In genomic region chr21:33542640-33543504, GRCh38 we compare ENCODE assay signal across 1 cellular context.
TF ChIP-seq lines count a peak whose summit lies in the region.

Gene SON, plus strand, starts transcription at chr21:33543038. Its CDS starts 55 bp downstream, at chr21:33543093.

TF ChIP-seq in HEK293, 187 proteins besides CTCF, POLR2A, EP300 and RAD21 (continued from another document):
- TF ChIP-seq, protein P1, sequence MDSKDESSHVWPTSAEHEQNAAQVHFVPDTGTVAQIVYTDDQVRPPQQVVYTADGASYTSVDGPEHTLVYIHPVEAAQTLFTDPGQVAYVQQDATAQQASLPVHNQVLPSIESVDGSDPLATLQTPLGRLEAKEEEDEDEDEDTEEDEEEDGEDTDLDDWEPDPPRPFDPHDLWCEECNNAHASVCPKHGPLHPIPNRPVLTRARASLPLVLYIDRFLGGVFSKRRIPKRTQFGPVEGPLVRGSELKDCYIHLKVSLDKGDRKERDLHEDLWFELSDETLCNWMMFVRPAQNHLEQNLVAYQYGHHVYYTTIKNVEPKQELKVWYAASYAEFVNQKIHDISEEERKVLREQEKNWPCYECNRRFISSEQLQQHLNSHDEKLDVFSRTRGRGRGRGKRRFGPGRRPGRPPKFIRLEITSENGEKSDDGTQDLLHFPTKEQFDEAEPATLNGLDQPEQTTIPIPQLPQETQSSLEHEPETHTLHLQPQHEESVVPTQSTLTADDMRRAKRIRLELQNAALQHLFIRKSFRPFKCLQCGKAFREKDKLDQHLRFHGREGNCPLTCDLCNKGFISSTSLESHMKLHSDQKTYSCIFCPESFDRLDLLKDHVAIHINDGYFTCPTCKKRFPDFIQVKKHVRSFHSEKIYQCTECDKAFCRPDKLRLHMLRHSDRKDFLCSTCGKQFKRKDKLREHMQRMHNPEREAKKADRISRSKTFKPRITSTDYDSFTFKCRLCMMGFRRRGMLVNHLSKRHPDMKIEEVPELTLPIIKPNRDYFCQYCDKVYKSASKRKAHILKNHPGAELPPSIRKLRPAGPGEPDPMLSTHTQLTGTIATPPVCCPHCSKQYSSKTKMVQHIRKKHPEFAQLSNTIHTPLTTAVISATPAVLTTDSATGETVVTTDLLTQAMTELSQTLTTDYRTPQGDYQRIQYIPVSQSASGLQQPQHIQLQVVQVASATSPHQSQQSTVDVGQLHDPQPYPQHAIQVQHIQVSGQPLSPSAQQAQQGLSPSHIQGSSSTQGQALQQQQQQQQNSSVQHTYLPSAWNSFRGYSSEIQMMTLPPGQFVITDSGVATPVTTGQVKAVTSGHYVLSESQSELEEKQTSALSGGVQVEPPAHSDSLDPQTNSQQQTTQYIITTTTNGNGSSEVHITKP (tag by site-specific recombination; IDR thresholded peaks at IDR 0.05) = peak; percentile 42; the same call in 1 of the 2 replicates
- TF ChIP-seq OSR2 (tag by site-specific recombination; IDR thresholded peaks at IDR 0.05) = peak; percentile 35; the same call in 1 of the 2 replicates
- TF ChIP-seq ZNF404 (tag by site-specific recombination; IDR thresholded peaks at IDR 0.05) = no peak
- TF ChIP-seq EGR2 (tag by site-specific recombination; IDR thresholded peaks at IDR 0.05; ENCODE audit: low read depth) = no peak; the same call in 1 of the 2 replicates
- TF ChIP-seq, protein P2, sequence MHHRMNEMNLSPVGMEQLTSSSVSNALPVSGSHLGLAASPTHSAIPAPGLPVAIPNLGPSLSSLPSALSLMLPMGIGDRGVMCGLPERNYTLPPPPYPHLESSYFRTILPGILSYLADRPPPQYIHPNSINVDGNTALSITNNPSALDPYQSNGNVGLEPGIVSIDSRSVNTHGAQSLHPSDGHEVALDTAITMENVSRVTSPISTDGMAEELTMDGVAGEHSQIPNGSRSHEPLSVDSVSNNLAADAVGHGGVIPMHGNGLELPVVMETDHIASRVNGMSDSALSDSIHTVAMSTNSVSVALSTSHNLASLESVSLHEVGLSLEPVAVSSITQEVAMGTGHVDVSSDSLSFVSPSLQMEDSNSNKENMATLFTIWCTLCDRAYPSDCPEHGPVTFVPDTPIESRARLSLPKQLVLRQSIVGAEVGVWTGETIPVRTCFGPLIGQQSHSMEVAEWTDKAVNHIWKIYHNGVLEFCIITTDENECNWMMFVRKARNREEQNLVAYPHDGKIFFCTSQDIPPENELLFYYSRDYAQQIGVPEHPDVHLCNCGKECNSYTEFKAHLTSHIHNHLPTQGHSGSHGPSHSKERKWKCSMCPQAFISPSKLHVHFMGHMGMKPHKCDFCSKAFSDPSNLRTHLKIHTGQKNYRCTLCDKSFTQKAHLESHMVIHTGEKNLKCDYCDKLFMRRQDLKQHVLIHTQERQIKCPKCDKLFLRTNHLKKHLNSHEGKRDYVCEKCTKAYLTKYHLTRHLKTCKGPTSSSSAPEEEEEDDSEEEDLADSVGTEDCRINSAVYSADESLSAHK (tag by site-specific recombination; IDR thresholded peaks at IDR 0.05) = peak; percentile 40; the same call in 1 of the 2 replicates
- TF ChIP-seq KLF16 (tag by site-specific recombination; IDR thresholded peaks at IDR 0.05) = peak; percentile 91
- TF ChIP-seq ZNF692 (tag by site-specific recombination; IDR thresholded peaks at IDR 0.05) = peak; percentile 69
- TF ChIP-seq ZNF791 (tag by site-specific recombination; IDR thresholded peaks at IDR 0.05) = 0 out of 2 replicates have a peak, but pooled peaks have one; percentile 14
- TF ChIP-seq, protein P3, sequence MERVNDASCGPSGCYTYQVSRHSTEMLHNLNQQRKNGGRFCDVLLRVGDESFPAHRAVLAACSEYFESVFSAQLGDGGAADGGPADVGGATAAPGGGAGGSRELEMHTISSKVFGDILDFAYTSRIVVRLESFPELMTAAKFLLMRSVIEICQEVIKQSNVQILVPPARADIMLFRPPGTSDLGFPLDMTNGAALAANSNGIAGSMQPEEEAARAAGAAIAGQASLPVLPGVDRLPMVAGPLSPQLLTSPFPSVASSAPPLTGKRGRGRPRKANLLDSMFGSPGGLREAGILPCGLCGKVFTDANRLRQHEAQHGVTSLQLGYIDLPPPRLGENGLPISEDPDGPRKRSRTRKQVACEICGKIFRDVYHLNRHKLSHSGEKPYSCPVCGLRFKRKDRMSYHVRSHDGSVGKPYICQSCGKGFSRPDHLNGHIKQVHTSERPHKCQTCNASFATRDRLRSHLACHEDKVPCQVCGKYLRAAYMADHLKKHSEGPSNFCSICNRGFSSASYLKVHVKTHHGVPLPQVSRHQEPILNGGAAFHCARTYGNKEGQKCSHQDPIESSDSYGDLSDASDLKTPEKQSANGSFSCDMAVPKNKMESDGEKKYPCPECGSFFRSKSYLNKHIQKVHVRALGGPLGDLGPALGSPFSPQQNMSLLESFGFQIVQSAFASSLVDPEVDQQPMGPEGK (tag by site-specific recombination; IDR thresholded peaks at IDR 0.05) = peak; percentile 100
- peak; percentile 74; the same call in 1 of the 2 replicates for TF ChIP-seq OVOL3 (tag by site-specific recombination; IDR thresholded peaks at IDR 0.05)
- TF ChIP-seq WT1 (tag by site-specific recombination; IDR thresholded peaks at IDR 0.05) = 0 out of 2 replicates have a peak, but pooled peaks have one; percentile 29
- TF ChIP-seq ZSCAN30 (tag by site-specific recombination; IDR thresholded peaks at IDR 0.05) = peak; percentile 83
- no peak for TF ChIP-seq ELK4 (IDR thresholded peaks at IDR 0.05; ENCODE audit: borderline replicate concordance, low read depth, low read length)
- 0 out of 2 replicates have a peak, but pooled peaks have one; percentile 44 for TF ChIP-seq ZNF280D (tag by site-specific recombination; IDR thresholded peaks at IDR 0.05)
- TF ChIP-seq, protein P4, sequence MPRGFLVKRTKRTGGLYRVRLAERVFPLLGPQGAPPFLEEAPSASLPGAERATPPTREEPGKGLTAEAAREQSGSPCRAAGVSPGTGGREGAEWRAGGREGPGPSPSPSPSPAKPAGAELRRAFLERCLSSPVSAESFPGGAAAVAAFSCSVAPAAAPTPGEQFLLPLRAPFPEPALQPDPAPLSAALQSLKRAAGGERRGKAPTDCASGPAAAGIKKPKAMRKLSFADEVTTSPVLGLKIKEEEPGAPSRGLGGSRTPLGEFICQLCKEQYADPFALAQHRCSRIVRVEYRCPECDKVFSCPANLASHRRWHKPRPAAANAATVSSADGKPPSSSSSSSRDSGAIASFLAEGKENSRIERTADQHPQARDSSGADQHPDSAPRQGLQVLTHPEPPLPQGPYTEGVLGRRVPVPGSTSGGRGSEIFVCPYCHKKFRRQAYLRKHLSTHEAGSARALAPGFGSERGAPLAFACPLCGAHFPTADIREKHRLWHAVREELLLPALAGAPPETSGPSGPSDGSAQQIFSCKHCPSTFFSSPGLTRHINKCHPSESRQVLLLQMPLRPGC (tag by site-specific recombination; IDR thresholded peaks at IDR 0.05) = 0 out of 2 replicates have a peak, but pooled peaks have one; percentile 62
- peak; percentile 6; the same call in 1 of the 2 replicates for TF ChIP-seq GLI2 (tag by site-specific recombination; IDR thresholded peaks at IDR 0.05; ENCODE audit: borderline replicate concordance, low read depth)
- peak; percentile 89 for TF ChIP-seq ZNF629 (tag by site-specific recombination; IDR thresholded peaks at IDR 0.05)
- peak; percentile 97 for TF ChIP-seq ZNF76 (tag by site-specific recombination; IDR thresholded peaks at IDR 0.05; ENCODE audit: borderline replicate concordance, low read depth)
- TF ChIP-seq ZIC2 (tag by site-specific recombination; IDR thresholded peaks at IDR 0.05) = no peak
